Comparison of ENCODE assay signal across 13 cellular contexts in the genomic region with DNA sequence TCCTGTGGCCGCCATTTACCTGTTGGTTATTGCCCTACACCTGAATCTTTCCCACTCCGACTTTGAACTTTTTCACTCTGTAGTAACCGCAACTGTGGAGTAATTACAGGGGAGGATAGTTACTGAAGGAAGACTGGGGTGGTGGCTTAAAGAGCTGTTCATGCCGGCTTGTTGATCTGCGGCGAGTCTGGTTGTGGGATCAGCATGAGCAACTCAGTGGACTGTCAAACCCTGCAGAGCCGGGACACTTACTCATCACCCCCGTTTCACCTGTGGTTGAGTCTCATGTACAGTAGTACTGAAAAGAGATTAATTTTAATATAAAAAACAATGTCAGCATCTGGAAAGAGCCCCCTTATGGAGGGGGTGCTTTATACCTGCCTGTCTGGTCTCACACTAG. TPM values are rescaled to one million over a fixed set of nuclear protein-coding genes. Genes with fewer than 3 reads are reported as not detected.
DNase-seq lines count a peak whose midpoint lies in the region; ATAC-seq, FAIRE-seq and TF ChIP-seq lines count a peak whose summit lies in the region.
"Had no signal": no experiment of that assay in that cellular context is flagged by ENCODE, and none has a peak within 500 bp of the region (broad histone marks: within the 10 kb centered on the region; RNA-seq: fewer than 3 reads in every experiment).

No MANE protein-coding gene starts in this region.

- H3K4me3 Mint-ChIP-seq in activated CD4-positive, alpha-beta T cell treated with anti-CD3 and anti-CD28 coated beads, Interleukin-2, amount 10 ng/mL, durations not matched to agents 24 days and 14 days: peak overlapping the region; percentile 91
- H3K4me3 Mint-ChIP-seq in chondrocyte (ENCODE audit: unreplicated experiment): peak overlapping the region; percentile 16
- H3K4me3 Mint-ChIP-seq in osteocyte (ENCODE audit: unreplicated experiment): peak overlapping the region; percentile 10

- intact Hi-C loops in activated CD4-positive, alpha-beta T cell treated with anti-CD3 and anti-CD28 coated beads, Interleukin-2, amount 10 ng/mL, durations not matched to agents 24 days and 14 days (cut with micrococcal nuclease): loop anchor here (10.0 kb wide), 1 partner anchor 734 kb away; no protein-coding TSS in a partner anchor

- no peaks in the 10 kb centered on the region for H3K9me3 Mint-ChIP-seq in activated CD4-positive, alpha-beta T cell treated with anti-CD3 and anti-CD28 coated beads, Interleukin-2, amount 10 ng/mL, durations not matched to agents 24 days and 14 days
- H3K9me3 Mint-ChIP-seq in chondrocyte (ENCODE audit: low read depth) (peaks cover 9% of the 10 kb centered on the region), osteocyte (ENCODE audit: unreplicated experiment) (no peaks in the 10 kb centered on the region)

- no peak for DNase-seq in activated CD4-positive, alpha-beta T cell treated with anti-CD3 and anti-CD28 coated beads, Interleukin-2, amount 10 ng/mL, durations not matched to agents 24 days and 14 days
- no peak for DNase-seq in activated CD4-positive, alpha-beta T cell treated with anti-CD3 and anti-CD28 coated beads, Interleukin-2, amount 50 U/mL, for 48 hours
- DNase-seq in RCC 7860 (ENCODE audit: low spot score) (peak; percentile 64), chondrocyte (ENCODE audit: low spot score) (no peak), osteocyte (ENCODE audit: extremely low spot score, unreplicated experiment) (no peak), DMS 273 treated with DMSO at 0.1 percent for 48 hours (lab: John Stamatoyannopoulos, UW) (no peak), SIG-M5 treated with dmso at 0.1 percent for 504 hours (lab: John Stamatoyannopoulos, UW; ENCODE audit: unreplicated experiment) (no peak)
- DNase-seq: ACHN; activated CD8-positive, alpha-beta memory T cell treated with anti-CD3 and anti-CD28 coated beads, Interleukin-2, amount 50 U/mL, for 4 hours; caudate nucleus; Kasumi-1 had no signal

- FAIRE-seq in RCC 7860 (lab: Jason Lieb, UNC): peak; percentile 81

- no peak for TF ChIP-seq CTCF in chondrocyte (IDR thresholded peaks at IDR 0.05)
- no peak for TF ChIP-seq CTCF in osteocyte (IDR thresholded peaks at IDR 0.05)

- peaks cover 42% of the 10 kb centered on the region for H3K36me3 Mint-ChIP-seq in activated CD4-positive, alpha-beta T cell treated with anti-CD3 and anti-CD28 coated beads, Interleukin-2, amount 10 ng/mL, durations not matched to agents 24 days and 14 days (ENCODE audit: low read depth)
- H3K36me3 Mint-ChIP-seq in chondrocyte (ENCODE audit: low read depth) (peaks cover 10% of the 10 kb centered on the region), osteocyte (ENCODE audit: unreplicated experiment) (peaks cover 14% of the 10 kb centered on the region)

- peak overlapping the region; percentile 41 for H3K27ac Mint-ChIP-seq in activated CD4-positive, alpha-beta T cell treated with anti-CD3 and anti-CD28 coated beads, Interleukin-2, amount 10 ng/mL, durations not matched to agents 24 days and 14 days
- no peak overlapping the region for H3K27ac Mint-ChIP-seq in chondrocyte (ENCODE audit: unreplicated experiment)
- no peak overlapping the region for H3K27ac Mint-ChIP-seq in osteocyte (ENCODE audit: unreplicated experiment)

- H3K27me3 Mint-ChIP-seq in activated CD4-positive, alpha-beta T cell treated with anti-CD3 and anti-CD28 coated beads, Interleukin-2, amount 10 ng/mL, durations not matched to agents 24 days and 14 days: no peaks in the 10 kb centered on the region
- no peaks in the 10 kb centered on the region for H3K27me3 Mint-ChIP-seq in chondrocyte (ENCODE audit: low read depth)
- H3K27me3 Mint-ChIP-seq in osteocyte (ENCODE audit: unreplicated experiment): no peaks in the 10 kb centered on the region

- peaks cover 33% of the 10 kb centered on the region for H3K4me1 Mint-ChIP-seq in activated CD4-positive, alpha-beta T cell treated with anti-CD3 and anti-CD28 coated beads, Interleukin-2, amount 10 ng/mL, durations not matched to agents 24 days and 14 days
- H3K4me1 Mint-ChIP-seq in chondrocyte (ENCODE audit: low read depth) (peaks cover 39% of the 10 kb centered on the region), osteocyte (ENCODE audit: unreplicated experiment) (peaks cover 38% of the 10 kb centered on the region)

- ATAC-seq in HG02852 (IDR thresholded peaks at IDR 0.05; ENCODE audit: unreplicated experiment): no peak
- ATAC-seq: sciatic nerve had no signal

RNA-seq across cellular contexts. Expression of a gene that starts 2.1 kb away (rescaled TPM):
- total RNA-seq in activated CD4-positive, alpha-beta T cell treated with anti-CD3 and anti-CD28 coated beads, Interleukin-2, amount 10 ng/mL, durations not matched to agents 24 days and 14 days: 33.9 and 34.8 TPM in 2 replicates
- total RNA-seq in chondrocyte: 31.0 to 37.9 TPM (median 34.5 TPM) in 3 replicates
- 26.0 and 33.9 TPM in 2 replicates for total RNA-seq in osteocyte

Comparison
In these comparisons a context has a peak if more than half of its experiments do, and no peak if none do; other contexts are left out.
1. H3K4me3 Mint-ChIP-seq: peak in every context shown above with its lines; median percentile 91 in activated CD4-positive, alpha-beta T cell treated with anti-CD3 and anti-CD28 coated beads, Interleukin-2, amount 10 ng/mL, durations not matched to agents 24 days and 14 days; 16 in chondrocyte; 10 in osteocyte.